10 cellular contexts compared by ENCODE assay signal in genomic region chr2:48510329-48510728, GRCh38. TPM values are rescaled to one million over a fixed set of nuclear protein-coding genes. Genes with fewer than 3 reads are reported as not detected.
DNase-seq lines count a peak whose midpoint lies in the region; ATAC-seq, FAIRE-seq and TF ChIP-seq lines count a peak whose summit lies in the region.
"Had no signal": no experiment of that assay in that cellular context is flagged by ENCODE, and none has a peak within 500 bp of the region (broad histone marks: within the 10 kb centered on the region; RNA-seq: fewer than 3 reads in every experiment).

No MANE protein-coding gene starts in this region.

- H3K9me3 ChIP-seq in astrocyte (ENCODE audit: insufficient read depth, low read depth, low read length) (no peaks in the 10 kb centered on the region), iPS-18a (ENCODE audit: control insufficient read depth, low read depth, low read length) (no peaks in the 10 kb centered on the region), upper lobe of right lung (no peaks in the 10 kb centered on the region), colonic mucosa (no peaks in the 10 kb centered on the region)
- H3K9me3 ChIP-seq: pancreas had no signal

- no peaks in the 10 kb centered on the region for H3K79me2 ChIP-seq in astrocyte (ENCODE audit: insufficient read depth, low read length)

- H3K36me3 ChIP-seq in astrocyte (ENCODE audit: insufficient read depth, low read length) (peaks cover 8% of the 10 kb centered on the region), iPS-18a (ENCODE audit: control insufficient read depth, low read depth, low read length) (peaks cover under 1% of the 10 kb centered on the region), upper lobe of right lung (peaks cover 59% of the 10 kb centered on the region), colonic mucosa (no peaks in the 10 kb centered on the region)

- peaks cover 46% of the 10 kb centered on the region for H3K36me3 Mint-ChIP-seq in activated CD8-positive, alpha-beta memory T cell treated with anti-CD3 and anti-CD28 coated beads, Interleukin-2, amount 10 ng/mL, durations not matched to agents 7 days and 5 days
- H3K36me3 Mint-ChIP-seq in astrocyte (ENCODE audit: low read depth, unreplicated experiment): peaks cover 5% of the 10 kb centered on the region

- no peak overlapping the region for H2AFZ ChIP-seq in astrocyte (ENCODE audit: low read depth, low read length)

- no peaks in the 10 kb centered on the region for H4K20me1 ChIP-seq in astrocyte (ENCODE audit: insufficient read depth, low read length)

- intact Hi-C loops in upper lobe of right lung (cut with DNase I): no loop called here
- intact Hi-C loops in colonic mucosa (cut with DNase I): no loop called here

- H3K4me3 Mint-ChIP-seq in activated CD8-positive, alpha-beta memory T cell treated with anti-CD3 and anti-CD28 coated beads, Interleukin-2, amount 10 ng/mL, durations not matched to agents 7 days and 5 days: no peak overlapping the region
- H3K4me3 Mint-ChIP-seq in astrocyte (ENCODE audit: unreplicated experiment): no peak overlapping the region
- H3K4me3 Mint-ChIP-seq: activated CD4-positive, alpha-beta T cell treated with anti-CD3 and anti-CD28 coated beads, Interleukin-2, amount 10 ng/mL, durations not matched to agents 24 days and 14 days had no signal

- peaks cover 17% of the 10 kb centered on the region for H3K4me1 Mint-ChIP-seq in activated CD8-positive, alpha-beta memory T cell treated with anti-CD3 and anti-CD28 coated beads, Interleukin-2, amount 10 ng/mL, durations not matched to agents 7 days and 5 days
- peaks cover 17% of the 10 kb centered on the region for H3K4me1 Mint-ChIP-seq in astrocyte (ENCODE audit: low read depth, unreplicated experiment)

- H3K9me3 Mint-ChIP-seq in activated CD8-positive, alpha-beta memory T cell treated with anti-CD3 and anti-CD28 coated beads, Interleukin-2, amount 10 ng/mL, durations not matched to agents 7 days and 5 days (ENCODE audit: low read depth): no peaks in the 10 kb centered on the region
- H3K9me3 Mint-ChIP-seq in astrocyte (ENCODE audit: unreplicated experiment): no peaks in the 10 kb centered on the region
- H3K9me3 Mint-ChIP-seq: activated CD4-positive, alpha-beta T cell treated with anti-CD3 and anti-CD28 coated beads, Interleukin-2, amount 10 ng/mL, durations not matched to agents 24 days and 14 days had no signal

- peak overlapping the region; percentile 19 for H3K4me2 ChIP-seq in astrocyte (ENCODE audit: low read length)

- no peak overlapping the region for H3K4me3 ChIP-seq in astrocyte (ENCODE audit: insufficient read depth, low read depth, low read length)
- H3K4me3 ChIP-seq in iPS-18a (ENCODE audit: low read length): no peak overlapping the region
- H3K4me3 ChIP-seq in upper lobe of right lung: no peak overlapping the region
- no peak overlapping the region for H3K4me3 ChIP-seq in colonic mucosa
- H3K4me3 ChIP-seq: pancreas had no signal

- FAIRE-seq in astrocyte (lab: Jason Lieb, UNC): no peak
- FAIRE-seq: pancreas had no signal

- H3K27ac ChIP-seq in astrocyte (ENCODE audit: low read depth, low read length) (peak overlapping the region; percentile 72), iPS-18a (ENCODE audit: low read length) (peak overlapping the region; percentile 4), upper lobe of right lung (peak overlapping the region; percentile 65), colonic mucosa (no peak overlapping the region)
- H3K27ac ChIP-seq: pancreas had no signal

- no peaks in the 10 kb centered on the region for H3K27me3 Mint-ChIP-seq in activated CD8-positive, alpha-beta memory T cell treated with anti-CD3 and anti-CD28 coated beads, Interleukin-2, amount 10 ng/mL, durations not matched to agents 7 days and 5 days
- no peaks in the 10 kb centered on the region for H3K27me3 Mint-ChIP-seq in astrocyte (ENCODE audit: low read depth, unreplicated experiment)
- H3K27me3 Mint-ChIP-seq: activated CD4-positive, alpha-beta T cell treated with anti-CD3 and anti-CD28 coated beads, Interleukin-2, amount 10 ng/mL, durations not matched to agents 24 days and 14 days had no signal

- no peak for DNase-seq in activated CD8-positive, alpha-beta memory T cell treated with anti-CD3 and anti-CD28 coated beads, Interleukin-2, amount 10 ng/mL, durations not matched to agents 7 days and 5 days
- no peak for DNase-seq in activated CD8-positive, alpha-beta memory T cell treated with anti-CD3 and anti-CD28 coated beads, Interleukin-2, amount 50 U/mL, for 4 hours
- no peak for DNase-seq in astrocyte (ENCODE audit: low read depth)
- no peak for DNase-seq in upper lobe of right lung
- no peak for DNase-seq in NK-92 (lab: John Stamatoyannopoulos, UW; ENCODE audit: unreplicated experiment)
- DNase-seq in colonic mucosa: no peak
- DNase-seq: activated CD4-positive, alpha-beta T cell treated with anti-CD3 and anti-CD28 coated beads, Interleukin-2, amount 10 ng/mL, durations not matched to agents 24 days and 14 days; pancreas had no signal

- H3K27me3 ChIP-seq in astrocyte (ENCODE audit: insufficient read depth, low read length) (no peaks in the 10 kb centered on the region), iPS-18a (ENCODE audit: control insufficient read depth, insufficient read depth, low read length) (no peaks in the 10 kb centered on the region), upper lobe of right lung (no peaks in the 10 kb centered on the region), colonic mucosa (no peaks in the 10 kb centered on the region)
- H3K27me3 ChIP-seq: pancreas had no signal

- CTCF ChIA-PET in activated CD8-positive, alpha-beta memory T cell treated with anti-CD3 and anti-CD28 coated beads, Interleukin-2, amount 10 ng/mL, durations not matched to agents 7 days and 5 days (lab: Charles Lee): interaction anchor here (1.3 kb wide), 1 partner anchor 79 kb away, joined by 3 read pairs; no protein-coding TSS in a partner anchor

- no peak for ATAC-seq in activated CD8-positive, alpha-beta memory T cell treated with anti-CD3 and anti-CD28 coated beads, Interleukin-2, amount 10 ng/mL, durations not matched to agents 7 days and 5 days
- ATAC-seq in upper lobe of right lung (no peak), HG03439 (IDR thresholded peaks at IDR 0.05; ENCODE audit: unreplicated experiment) (no peak)
- ATAC-seq: pancreas had no signal

- peak overlapping the region; percentile 26 for H3K27ac Mint-ChIP-seq in activated CD8-positive, alpha-beta memory T cell treated with anti-CD3 and anti-CD28 coated beads, Interleukin-2, amount 10 ng/mL, durations not matched to agents 7 days and 5 days
- no peak overlapping the region for H3K27ac Mint-ChIP-seq in astrocyte (ENCODE audit: unreplicated experiment)
- H3K27ac Mint-ChIP-seq: activated CD4-positive, alpha-beta T cell treated with anti-CD3 and anti-CD28 coated beads, Interleukin-2, amount 10 ng/mL, durations not matched to agents 24 days and 14 days had no signal

- H3K9ac ChIP-seq in astrocyte (ENCODE audit: low read length) (peak overlapping the region; percentile 53), iPS-18a (ENCODE audit: low read length) (no peak overlapping the region), colonic mucosa (ENCODE audit: low read depth in 2 of 2, low read length in 2 of 2) (no peak overlapping the region)

- TF ChIP-seq CTCF in astrocyte (IDR thresholded peaks at IDR 0.05; ENCODE audit: insufficient read depth, low read depth, low read length) (no peak), upper lobe of right lung (IDR thresholded peaks at IDR 0.05) (no peak), colonic mucosa (IDR thresholded peaks at IDR 0.05) (no peak)

- peaks cover 22% of the 10 kb centered on the region for H3K4me1 ChIP-seq in astrocyte (ENCODE audit: insufficient read depth, low read length)
- peaks cover 27% of the 10 kb centered on the region for H3K4me1 ChIP-seq in iPS-18a (ENCODE audit: control insufficient read depth, low read depth, low read length)
- H3K4me1 ChIP-seq in upper lobe of right lung: peaks cover 41% of the 10 kb centered on the region
- H3K4me1 ChIP-seq in colonic mucosa: no peaks in the 10 kb centered on the region

RNA-seq across cellular contexts. Expression of gene STON1, which starts 19.6 kb away (rescaled TPM):
- 1 to 10 TPM; 2.4 to 3.5 TPM for total RNA-seq in activated CD8-positive, alpha-beta memory T cell treated with anti-CD3 and anti-CD28 coated beads, Interleukin-2, amount 10 ng/mL, durations not matched to agents 7 days and 5 days
- total RNA-seq in astrocyte: 7.3 and 9.5 TPM in 2 replicates
- total RNA-seq in upper lobe of right lung: 35.2 TPM
- total RNA-seq in colonic mucosa: 10 to 100 TPM in 1 of 2 donors, 1 to 10 TPM in 1; 2.1 to 11.9 TPM
